Comparison of ENCODE assay signal across 22 cellular contexts in the genomic region with DNA sequence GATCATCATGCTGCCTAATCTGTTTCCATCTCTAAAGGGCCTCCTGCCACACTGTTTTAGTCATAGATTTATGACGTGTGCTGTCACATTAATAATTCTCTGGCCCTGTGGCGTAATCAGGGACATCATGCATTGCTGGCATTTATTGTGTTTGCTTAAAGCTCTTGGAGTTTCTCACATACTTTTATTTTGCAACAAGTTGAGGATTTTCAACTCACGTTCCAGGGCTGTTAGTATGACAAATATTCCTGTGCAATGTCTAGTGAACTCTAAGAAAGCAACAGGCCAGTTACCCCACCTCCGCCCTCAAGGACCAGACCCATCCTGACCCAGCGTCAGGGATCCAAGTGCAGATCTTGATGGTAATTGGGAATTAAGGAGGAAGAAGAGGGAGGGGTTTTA. TPM values are rescaled to one million over a fixed set of nuclear protein-coding genes. Genes with fewer than 3 reads are reported as not detected.
DNase-seq lines count a peak whose midpoint lies in the region; ATAC-seq and TF ChIP-seq lines count a peak whose summit lies in the region.
"Had no signal": no experiment of that assay in that cellular context is flagged by ENCODE, and none has a peak within 500 bp of the region (broad histone marks: within the 10 kb centered on the region; RNA-seq: fewer than 3 reads in every experiment).

No MANE protein-coding gene starts in this region.

- H3K27ac ChIP-seq in SK-N-MC: 0 out of 2 replicates have a peak overlapping the region, but pooled peaks have one; percentile 5
- H3K27ac ChIP-seq: KMS-11 had no signal

- intact Hi-C loops in activated CD4-positive, alpha-beta memory T cell treated with anti-CD3 and anti-CD28 coated beads for 36 hours (cut with micrococcal nuclease): no loop called here
- intact Hi-C loops in activated CD4-positive, alpha-beta T cell treated with anti-CD3 and anti-CD28 coated beads for 36 hours (cut with DNase I, micrococcal nuclease): no loop called here

- no peak for ATAC-seq in activated CD4-positive, alpha-beta T cell treated with anti-CD3 and anti-CD28 coated beads for 36 hours
- ATAC-seq: CD8-positive, alpha-beta T cell; natural killer cell treated with Interleukin-12 subunit alpha and Interleukin-12 subunit beta and Interleukin-15 and Interleukin-18, amount 100 ng/mL, for 72 hours had no signal

- CTCF ChIA-PET in activated CD4-positive, alpha-beta memory T cell treated with anti-CD3 and anti-CD28 coated beads for 36 hours (lab: Charles Lee): no interaction called here
- CTCF ChIA-PET in activated CD4-positive, alpha-beta T cell treated with anti-CD3 and anti-CD28 coated beads for 36 hours (lab: Charles Lee): no interaction called here

- H3K4me1 Mint-ChIP-seq in activated CD4-positive, alpha-beta memory T cell treated with anti-CD3 and anti-CD28 coated beads for 36 hours (ENCODE audit: low read depth): no peaks in the 10 kb centered on the region
- no peaks in the 10 kb centered on the region for H3K4me1 Mint-ChIP-seq in activated CD4-positive, alpha-beta T cell treated with anti-CD3 and anti-CD28 coated beads for 36 hours
- H3K4me1 Mint-ChIP-seq: activated naive CD4-positive, alpha-beta T cell treated with anti-CD3 and anti-CD28 coated beads, Interleukin-2, amount 50 U/mL, for 24 hours had no signal

- no peak overlapping the region for H3K9ac ChIP-seq in SK-N-MC (ENCODE audit: insufficient read length)
- H3K9ac ChIP-seq: KMS-11 had no signal

- H3K9me3 ChIP-seq in SK-N-MC (ENCODE audit: low read depth, low read length): no peaks in the 10 kb centered on the region

- TF ChIP-seq CTCF in foreskin fibroblast (IDR thresholded peaks at IDR 0.05; ENCODE audit: low read depth, low read length): no peak

- POLR2A ChIA-PET in activated CD4-positive, alpha-beta memory T cell treated with anti-CD3 and anti-CD28 coated beads for 36 hours (lab: Charles Lee): no interaction called here
- POLR2A ChIA-PET in activated CD4-positive, alpha-beta T cell treated with anti-CD3 and anti-CD28 coated beads for 36 hours (lab: Charles Lee): no interaction called here

- H3K4me3 Mint-ChIP-seq in activated CD4-positive, alpha-beta memory T cell treated with anti-CD3 and anti-CD28 coated beads for 36 hours: no peak overlapping the region
- H3K4me3 Mint-ChIP-seq in activated CD4-positive, alpha-beta T cell treated with anti-CD3 and anti-CD28 coated beads for 36 hours: no peak overlapping the region
- H3K4me3 Mint-ChIP-seq: activated naive CD4-positive, alpha-beta T cell treated with anti-CD3 and anti-CD28 coated beads, Interleukin-2, amount 50 U/mL, for 24 hours; CD8-positive, alpha-beta T cell; natural killer cell treated with Interleukin-12 subunit alpha and Interleukin-12 subunit beta and Interleukin-15 and Interleukin-18, amount 100 ng/mL, for 72 hours had no signal

- DNase-seq in GM04503 (ENCODE audit: low read depth) (peak; percentile 36), SK-N-MC (ENCODE audit: low read depth, low spot score) (no peak), foreskin fibroblast (peak; percentile 18 to 43), stromal cell of bone marrow (ENCODE audit: low read depth) (peak; percentile 28), NCI-H748 (lab: John Stamatoyannopoulos, UW; ENCODE audit: unreplicated experiment) (no peak)
- DNase-seq in activated CD4-positive, alpha-beta memory T cell treated with anti-CD3 and anti-CD28 coated beads for 36 hours: no peak
- no peak for DNase-seq in activated CD4-positive, alpha-beta T cell treated with anti-CD3 and anti-CD28 coated beads for 36 hours
- DNase-seq: activated CD4-positive, CD25-positive, alpha-beta regulatory T cell treated with anti-CD3 and anti-CD28 coated beads, Interleukin-2, amount 50 U/mL, for 72 hours; activated CD8-positive, alpha-beta memory T cell treated with anti-CD3 and anti-CD28 coated beads, Interleukin-2, amount 50 U/mL, for 48 hours; CD8-positive, alpha-beta T cell; cerebellar nuclear complex; GDM1; hippocampal formation; NCI-H774; stimulated activated CD4-positive, alpha-beta T cell treated with anti-CD3 and anti-CD28 coated beads, Interleukin-2, amount 100 ng/mL, for 24 hours; stimulated activated CD8-positive, alpha-beta memory T cell treated with anti-CD3 and anti-CD28 coated beads, Interleukin-4, amount 100 ng/mL, for 48 hours; T-helper 2 cell had no signal

- no peaks in the 10 kb centered on the region for H3K36me3 ChIP-seq in SK-N-MC (ENCODE audit: insufficient read depth, low read length)

- H3K27me3 Mint-ChIP-seq in activated CD4-positive, alpha-beta memory T cell treated with anti-CD3 and anti-CD28 coated beads for 36 hours: peaks cover 4% of the 10 kb centered on the region
- H3K27me3 Mint-ChIP-seq in activated CD4-positive, alpha-beta T cell treated with anti-CD3 and anti-CD28 coated beads for 36 hours: peaks cover 14% of the 10 kb centered on the region

- H3K9me3 Mint-ChIP-seq in activated CD4-positive, alpha-beta memory T cell treated with anti-CD3 and anti-CD28 coated beads for 36 hours: no peaks in the 10 kb centered on the region
- H3K9me3 Mint-ChIP-seq in activated CD4-positive, alpha-beta T cell treated with anti-CD3 and anti-CD28 coated beads for 36 hours (ENCODE audit: low read depth): no peaks in the 10 kb centered on the region
- H3K9me3 Mint-ChIP-seq: activated naive CD4-positive, alpha-beta T cell treated with anti-CD3 and anti-CD28 coated beads, Interleukin-2, amount 50 U/mL, for 24 hours; CD8-positive, alpha-beta T cell; natural killer cell treated with Interleukin-12 subunit alpha and Interleukin-12 subunit beta and Interleukin-15 and Interleukin-18, amount 100 ng/mL, for 72 hours had no signal

- H3K36me3 Mint-ChIP-seq in activated CD4-positive, alpha-beta memory T cell treated with anti-CD3 and anti-CD28 coated beads for 36 hours: no peaks in the 10 kb centered on the region
- no peaks in the 10 kb centered on the region for H3K36me3 Mint-ChIP-seq in activated CD4-positive, alpha-beta T cell treated with anti-CD3 and anti-CD28 coated beads for 36 hours (ENCODE audit: low read depth)
- H3K36me3 Mint-ChIP-seq: activated naive CD4-positive, alpha-beta T cell treated with anti-CD3 and anti-CD28 coated beads, Interleukin-2, amount 50 U/mL, for 24 hours; CD8-positive, alpha-beta T cell; natural killer cell treated with Interleukin-12 subunit alpha and Interleukin-12 subunit beta and Interleukin-15 and Interleukin-18, amount 100 ng/mL, for 72 hours had no signal

- no peak overlapping the region for H3K27ac Mint-ChIP-seq in activated CD4-positive, alpha-beta memory T cell treated with anti-CD3 and anti-CD28 coated beads for 36 hours
- no peak overlapping the region for H3K27ac Mint-ChIP-seq in activated CD4-positive, alpha-beta T cell treated with anti-CD3 and anti-CD28 coated beads for 36 hours
- H3K27ac Mint-ChIP-seq: activated naive CD4-positive, alpha-beta T cell treated with anti-CD3 and anti-CD28 coated beads, Interleukin-2, amount 50 U/mL, for 24 hours; CD8-positive, alpha-beta T cell; natural killer cell treated with Interleukin-12 subunit alpha and Interleukin-12 subunit beta and Interleukin-15 and Interleukin-18, amount 100 ng/mL, for 72 hours had no signal

- H3K4me3 ChIP-seq in SK-N-MC (no peak overlapping the region), foreskin fibroblast (ENCODE audit: low read depth in 1 of 2, low read length in 2 of 2) (no peak overlapping the region)

RNA-seq across cellular contexts. Expression of a gene that starts 7.8 kb away (rescaled TPM):
- 10 to 100 TPM; 31.1 to 36.7 TPM for total RNA-seq in activated CD4-positive, alpha-beta memory T cell treated with anti-CD3 and anti-CD28 coated beads for 36 hours
- total RNA-seq in activated CD4-positive, alpha-beta T cell treated with anti-CD3 and anti-CD28 coated beads for 36 hours: 10 to 100 TPM; 37.2 to 37.9 TPM

RNA-seq across cellular contexts. Expression of a gene that starts 27.6 kb away (rescaled TPM):
- total RNA-seq in activated CD4-positive, alpha-beta memory T cell treated with anti-CD3 and anti-CD28 coated beads for 36 hours: not detected
- not detected for total RNA-seq in activated CD4-positive, alpha-beta T cell treated with anti-CD3 and anti-CD28 coated beads for 36 hours
- total RNA-seq: CD8-positive, alpha-beta T cell; H1; natural killer cell treated with Interleukin-12 subunit alpha and Interleukin-12 subunit beta and Interleukin-15 and Interleukin-18, amount 100 ng/mL, for 72 hours; RPMI7951 had no signal

RNA-seq across cellular contexts. Expression of a gene that starts 41.1 kb away (rescaled TPM):
- not detected for total RNA-seq in activated CD4-positive, alpha-beta memory T cell treated with anti-CD3 and anti-CD28 coated beads for 36 hours
- not detected for total RNA-seq in activated CD4-positive, alpha-beta T cell treated with anti-CD3 and anti-CD28 coated beads for 36 hours
- total RNA-seq: CD8-positive, alpha-beta T cell; H1; natural killer cell treated with Interleukin-12 subunit alpha and Interleukin-12 subunit beta and Interleukin-15 and Interleukin-18, amount 100 ng/mL, for 72 hours had no signal

Comparison
In these comparisons a context has a peak if more than half of its experiments do, and no peak if none do; other contexts are left out.
1. DNase-seq: peak in GM04503 (single experiment), foreskin fibroblast (2 of 2) and stromal cell of bone marrow (single experiment); none in SK-N-MC (single experiment), NCI-H748 (single experiment), activated CD4-positive, alpha-beta memory T cell treated with anti-CD3 and anti-CD28 coated beads for 36 hours (single experiment) and activated CD4-positive, alpha-beta T cell treated with anti-CD3 and anti-CD28 coated beads for 36 hours (single experiment).